In genomic region chr12:94588271-94588785, GRCh38 we compare ENCODE assay signal across 15 cellular contexts.
DNase-seq lines count a peak whose midpoint lies in the region; ATAC-seq and TF ChIP-seq lines count a peak whose summit lies in the region.
"Had no signal": no experiment of that assay in that cellular context is flagged by ENCODE, and none has a peak within 500 bp of the region (broad histone marks: within the 10 kb centered on the region; RNA-seq: fewer than 3 reads in every experiment).

No MANE protein-coding gene starts in this region.

- no peak overlapping the region for H4K8ac ChIP-seq in trophoblast cell (ENCODE audit: low read depth, low read length)

- H3K18ac ChIP-seq in trophoblast cell (ENCODE audit: low read length): peak overlapping the region; percentile 43

- H3K27me3 ChIP-seq in heart left ventricle (no peaks in the 10 kb centered on the region), lower lobe of right lung (ENCODE audit: low read depth) (no peaks in the 10 kb centered on the region), trophoblast cell (ENCODE audit: insufficient read depth, low read length) (no peaks in the 10 kb centered on the region), upper lobe of left lung (no peaks in the 10 kb centered on the region)

- TF ChIP-seq POLR2A in heart left ventricle (IDR thresholded peaks at IDR 0.05): no peak
- peak in 1 of 4 donors; percentile 0 for TF ChIP-seq POLR2A in upper lobe of left lung (IDR thresholded peaks at IDR 0.05)

- peak overlapping the region; percentile 33 for H2BK120ac ChIP-seq in trophoblast cell (ENCODE audit: insufficient read depth, low read length, poor library complexity)

- H3K36me3 ChIP-seq in heart left ventricle (no peaks in the 10 kb centered on the region), lower lobe of right lung (no peaks in the 10 kb centered on the region), trophoblast cell (ENCODE audit: control insufficient read depth in 1 of 2, insufficient read depth in 2 of 2, low read length in 2 of 2) (no peaks in the 10 kb centered on the region), upper lobe of left lung (no peaks in the 10 kb centered on the region)
- H3K36me3 ChIP-seq: thoracic aorta, WERI-Rb-1 had no signal

- intact Hi-C loops in heart left ventricle (cut with DNase I) (loop anchor here in 5 of 10 donors (5.0 to 10.0 kb wide), 3 partner anchors 56 to 64 kb away; partner anchors contain the start of gene TMCC3 (in 1 of the 5)), cardiac septum (cut with DNase I) (no loop called here), lower lobe of right lung (cut with DNase I) (no loop called here)

- H3K14ac ChIP-seq in trophoblast cell (ENCODE audit: low read length): peak overlapping the region; percentile 41

- no peak overlapping the region for H2AK5ac ChIP-seq in trophoblast cell (ENCODE audit: low read length)

- no peak for ATAC-seq in heart left ventricle
- ATAC-seq in lower lobe of right lung: no peak
- ATAC-seq in upper lobe of left lung (ENCODE audit: low FRiP score in 2 of 2): no peak

- peak overlapping the region; percentile 9 for H2BK12ac ChIP-seq in trophoblast cell (ENCODE audit: low read length)

- H3K9me3 ChIP-seq in heart left ventricle (no peaks in the 10 kb centered on the region), lower lobe of right lung (no peaks in the 10 kb centered on the region), trophoblast cell (ENCODE audit: insufficient read depth, low read depth, low read length) (no peaks in the 10 kb centered on the region), upper lobe of left lung (no peaks in the 10 kb centered on the region)
- H3K9me3 ChIP-seq: thoracic aorta had no signal

- H4K91ac ChIP-seq in trophoblast cell (ENCODE audit: low read depth, low read length): peak overlapping the region; percentile 88

- WGBS in heart left ventricle, 4 donors: 65 to 73% (median 72%) methylated on average over 5 of the region's 5 CpGs
- no CpG with 5 or more reads among the region's 5 CpGs for WGBS in trophoblast cell (ENCODE audit: extremely low coverage, insufficient coverage, insufficient read length)
- 78 to 83% methylated on average over 5 of the region's 5 CpGs for WGBS in upper lobe of left lung, 2 donors

- H2BK5ac ChIP-seq in trophoblast cell (ENCODE audit: low read depth, low read length, poor library complexity): peak overlapping the region; percentile 74

- peak overlapping the region; percentile 48 for H3K4me2 ChIP-seq in trophoblast cell (ENCODE audit: low read length)

- no peak overlapping the region for H2AFZ ChIP-seq in trophoblast cell (ENCODE audit: insufficient read depth, low read length, poor library complexity)

- H3K79me1 ChIP-seq in trophoblast cell (ENCODE audit: low read length): peaks cover 21% of the 10 kb centered on the region

- H3K27ac ChIP-seq in heart left ventricle: peak overlapping the region; percentile 50 to 88 (median 78)
- peak overlapping the region; percentile 71 for H3K27ac ChIP-seq in lower lobe of right lung
- H3K27ac ChIP-seq in trophoblast cell (ENCODE audit: low read depth, low read length): peak overlapping the region; percentile 89
- H3K27ac ChIP-seq in upper lobe of left lung: peak overlapping the region; percentile 56 to 83 (median 72)
- H3K27ac ChIP-seq: 22Rv1, thoracic aorta, WERI-Rb-1 had no signal

- no peak overlapping the region for H3K9ac ChIP-seq in trophoblast cell (ENCODE audit: low read length)

- H3K23ac ChIP-seq in trophoblast cell (ENCODE audit: low read length): no peak overlapping the region

- H3K4me3 ChIP-seq in heart left ventricle: no peak overlapping the region
- H3K4me3 ChIP-seq in lower lobe of right lung: no peak overlapping the region
- H3K4me3 ChIP-seq in trophoblast cell (ENCODE audit: low read depth, low read length): no peak overlapping the region
- no peak overlapping the region for H3K4me3 ChIP-seq in upper lobe of left lung
- H3K4me3 ChIP-seq: thoracic aorta had no signal

- H3K4me1 ChIP-seq in heart left ventricle (peaks cover 0 to 45% (median 14%) of the 10 kb centered on the region in 12 donors), lower lobe of right lung (peaks cover 11% of the 10 kb centered on the region), trophoblast cell (ENCODE audit: control insufficient read depth in 1 of 2, insufficient read depth in 2 of 2, low read length in 2 of 2) (peaks cover 21 to 29% of the 10 kb centered on the region in 2 experiments), upper lobe of left lung (peaks cover 0 to 15% (median 8%) of the 10 kb centered on the region in 4 donors)

- DNase-seq in heart left ventricle (no peak), cardiac septum (ENCODE audit: low spot score) (no peak), lower lobe of right lung (no peak), trophoblast cell (peak in 1 of 2 donors; percentile 71), upper lobe of left lung (no peak), HuH-7.5 (ENCODE audit: low spot score) (no peak)
- DNase-seq in stimulated activated CD4-positive, alpha-beta T cell treated with anti-CD3 and anti-CD28 coated beads, Interleukin-4, amount 100 ng/mL, for 4 hours: no peak
- no peak for DNase-seq in effector CD8-positive, alpha-beta T cell (lab: John Stamatoyannopoulos, UW)
- DNase-seq: activated CD4-positive, alpha-beta T cell treated with anti-CD3 and anti-CD28 coated beads, Interleukin-2, amount 50 U/mL, for 4 hours; activated gamma-delta T cell; NCI-H1930; NCI-H2227 treated with DMSO at 0.1 percent for 48 hours; WERI-Rb-1 had no signal

- peaks cover 2% of the 10 kb centered on the region for H3K79me2 ChIP-seq in trophoblast cell (ENCODE audit: control insufficient read depth, insufficient read depth, low read length, poor library complexity)

- TF ChIP-seq CTCF in heart left ventricle (IDR thresholded peaks at IDR 0.05): no peak
- TF ChIP-seq CTCF in lower lobe of right lung (IDR thresholded peaks at IDR 0.05): no peak
- TF ChIP-seq CTCF in upper lobe of left lung (IDR thresholded peaks at IDR 0.05): no peak

- H3K4ac ChIP-seq in trophoblast cell (ENCODE audit: low read depth, low read length): no peak overlapping the region

- TF ChIP-seq EP300 in upper lobe of left lung (IDR thresholded peaks at IDR 0.05): no peak

- H4K12ac ChIP-seq in trophoblast cell (ENCODE audit: low read depth, low read length): no peak overlapping the region
